ENCODE assay signal across 16 cellular contexts in the genomic region with DNA sequence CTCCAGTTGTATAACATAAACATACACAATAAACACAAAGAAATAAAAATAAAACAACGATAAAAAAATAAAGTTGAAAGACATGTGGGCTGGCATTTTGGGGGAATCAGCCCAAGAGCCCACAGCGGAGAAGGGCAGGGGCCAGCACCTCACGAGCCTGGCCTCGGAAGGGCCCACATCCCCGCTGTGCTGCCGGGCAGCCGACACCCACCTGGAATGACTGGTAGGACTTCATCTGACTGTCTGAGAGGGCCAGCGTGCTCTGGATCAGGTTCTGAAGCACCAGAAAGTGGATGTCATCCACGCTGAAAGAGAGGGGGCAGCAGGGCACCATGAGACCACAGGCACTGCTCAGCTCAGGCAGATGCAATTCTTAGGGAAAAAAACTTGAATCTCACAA.
"Had no signal": no experiment of that assay in that cellular context is flagged by ENCODE, and none has a peak within 500 bp of the region (broad histone marks: within the 10 kb centered on the region; RNA-seq: fewer than 3 reads in every experiment).

No MANE protein-coding gene starts in this region.

- H3K9me3 ChIP-seq: esophagus squamous epithelium, psoas muscle, right lobe of liver had no signal

- DNase-seq: activated CD4-positive, CD25-positive, alpha-beta regulatory T cell treated with anti-CD3 and anti-CD28 coated beads, Interleukin-2, amount 50 U/mL, for 72 hours; activated naive CD4-positive, alpha-beta T cell treated with Interleukin-2 at 50 U/mL for 16 hours; anterior cingulate cortex; esophagus squamous epithelium; glutamatergic neuron; hypothalamus; left ventricle myocardium superior; mesendoderm; occipital lobe; psoas muscle; right lobe of liver; stimulated activated CD4-positive, alpha-beta T cell treated with anti-CD3 and anti-CD28 coated beads, Interleukin-1b, Interleukin-23, amount 100 ng/mL, for 48 hours; T-helper 9 cell had no signal

- ATAC-seq: activated T-helper 17 cell treated with anti-CD3 and anti-CD28 coated beads, Interleukin-2, amount 50 U/mL, for 72 hours; foreskin keratinocyte; left ventricle myocardium superior; right lobe of liver had no signal

- H3K27me3 ChIP-seq: cardiac muscle cell, esophagus squamous epithelium, foreskin keratinocyte, right lobe of liver had no signal

- H3K27ac ChIP-seq: cardiac muscle cell, esophagus squamous epithelium, foreskin keratinocyte, psoas muscle, right lobe of liver had no signal

- H3K4me1 ChIP-seq: foreskin keratinocyte, psoas muscle, right lobe of liver had no signal

- H3K4me3 ChIP-seq: cardiac muscle cell, esophagus squamous epithelium, psoas muscle, right lobe of liver had no signal
